ENCODE assay signal across 1 cellular context in the genomic region with DNA sequence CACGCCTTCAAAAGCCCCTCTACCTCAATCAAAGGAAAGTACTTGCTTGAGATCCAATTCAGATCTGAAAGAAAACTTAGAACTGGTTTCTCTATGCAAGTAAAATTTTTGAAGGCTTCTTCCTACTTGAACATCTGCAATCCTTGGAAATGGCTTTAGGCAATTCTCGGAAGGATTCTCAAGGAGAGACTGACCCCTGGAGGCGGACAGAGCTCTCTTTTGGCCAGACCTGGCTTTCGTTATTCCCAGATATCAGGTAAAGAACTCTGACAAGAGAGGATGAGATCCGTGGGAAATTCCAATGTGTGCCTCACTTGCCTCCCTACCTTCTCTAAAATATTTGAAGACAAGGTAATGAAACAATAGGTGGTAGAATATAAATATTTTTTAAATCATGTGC.
TF ChIP-seq lines count a peak whose summit lies in the region.

No MANE protein-coding gene starts in this region.

TF ChIP-seq in H1, 55 proteins besides CTCF, POLR2A, EP300 and RAD21:
- TF ChIP-seq BRCA1 (IDR thresholded peaks at IDR 0.05; ENCODE audit: low read depth, low read length) (no peak), JUN (IDR thresholded peaks at IDR 0.05; ENCODE audit: low read depth, low read length) (no peak), SIN3A (conservative IDR thresholded peaks at IDR 0.05 in 1 of 2, IDR thresholded peaks at IDR 0.05 in 1 of 2; ENCODE audit: low read depth in 1 of 2, low read length in 2 of 2) (no peak)
- TF ChIP-seq, protein P1, sequence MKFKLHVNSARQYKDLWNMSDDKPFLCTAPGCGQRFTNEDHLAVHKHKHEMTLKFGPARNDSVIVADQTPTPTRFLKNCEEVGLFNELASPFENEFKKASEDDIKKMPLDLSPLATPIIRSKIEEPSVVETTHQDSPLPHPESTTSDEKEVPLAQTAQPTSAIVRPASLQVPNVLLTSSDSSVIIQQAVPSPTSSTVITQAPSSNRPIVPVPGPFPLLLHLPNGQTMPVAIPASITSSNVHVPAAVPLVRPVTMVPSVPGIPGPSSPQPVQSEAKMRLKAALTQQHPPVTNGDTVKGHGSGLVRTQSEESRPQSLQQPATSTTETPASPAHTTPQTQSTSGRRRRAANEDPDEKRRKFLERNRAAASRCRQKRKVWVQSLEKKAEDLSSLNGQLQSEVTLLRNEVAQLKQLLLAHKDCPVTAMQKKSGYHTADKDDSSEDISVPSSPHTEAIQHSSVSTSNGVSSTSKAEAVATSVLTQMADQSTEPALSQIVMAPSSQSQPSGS (IDR thresholded peaks at IDR 0.05; ENCODE audit: low read length), result no peak
